In the genomic region with DNA sequence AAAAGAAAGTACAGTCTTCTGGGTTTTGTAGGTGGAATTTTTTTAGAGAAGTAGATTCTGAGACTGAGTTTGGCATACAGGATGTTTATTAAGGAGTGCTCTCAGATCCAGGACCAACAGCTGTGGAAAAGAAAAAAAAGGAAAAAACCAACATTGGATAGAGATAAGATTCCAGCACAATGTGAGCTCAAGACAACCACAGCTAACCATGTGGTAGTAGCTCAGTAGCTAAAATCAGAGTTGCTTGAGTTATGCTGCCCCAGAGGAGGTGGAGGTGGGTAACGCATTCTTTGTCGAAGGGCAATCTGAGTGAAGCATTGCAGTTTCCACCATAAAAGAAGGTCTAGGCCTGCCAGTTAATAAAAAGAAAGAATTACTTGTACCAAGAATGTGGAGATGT, we compare ENCODE assay signal across 15 cellular contexts.
A peak's percentile ranks its signal among the peaks of the same experiment; 100 is the strongest.
DNase-seq lines count a peak whose midpoint lies in the region; ATAC-seq and TF ChIP-seq lines count a peak whose summit lies in the region.
"Had no signal": no experiment of that assay in that cellular context is flagged by ENCODE, and none has a peak within 500 bp of the region (broad histone marks: within the 10 kb centered on the region; RNA-seq: fewer than 3 reads in every experiment).

No MANE protein-coding gene starts in this region.

- no peaks in the 10 kb centered on the region for H3K27me3 ChIP-seq in left ventricle myocardium inferior (ENCODE audit: low read depth)

- H3K4me1 ChIP-seq in left ventricle myocardium inferior: no peaks in the 10 kb centered on the region

- no peak overlapping the region for H3K4me3 Mint-ChIP-seq in chondrocyte (ENCODE audit: unreplicated experiment)
- H3K4me3 Mint-ChIP-seq: CD14-positive monocyte; CD8-positive, alpha-beta T cell had no signal

- H3K27ac ChIP-seq in left ventricle myocardium inferior (replicated peaks): peak overlapping the region; percentile 52
- H3K27ac ChIP-seq: 22Rv1, GM23248 had no signal

- H3K27me3 Mint-ChIP-seq in chondrocyte (ENCODE audit: low read depth): no peaks in the 10 kb centered on the region

- intact Hi-C loops in left ventricle myocardium inferior (cut with micrococcal nuclease): no loop called here

- H3K9me3 ChIP-seq in left ventricle myocardium inferior (replicated peaks): peaks cover 7% of the 10 kb centered on the region

- no peak for ATAC-seq in GM19452 (IDR thresholded peaks at IDR 0.05; ENCODE audit: unreplicated experiment)
- ATAC-seq: CD8-positive, alpha-beta T cell had no signal

- peaks cover 10% of the 10 kb centered on the region for H3K9me3 Mint-ChIP-seq in chondrocyte (ENCODE audit: low read depth)

- TF ChIP-seq CTCF in chondrocyte (IDR thresholded peaks at IDR 0.05) (no peak), left ventricle myocardium inferior (IDR thresholded peaks at IDR 0.05; ENCODE audit: borderline replicate concordance) (no peak)

- H3K27ac Mint-ChIP-seq in chondrocyte (ENCODE audit: unreplicated experiment): peak overlapping the region; percentile 6
- H3K27ac Mint-ChIP-seq: CD14-positive monocyte; CD8-positive, alpha-beta T cell had no signal

- peak; percentile 34 for DNase-seq in NCI-H82 (lab: John Stamatoyannopoulos, UW)
- DNase-seq in NCI-H82 treated with DMSO at 0.1 percent for 48 hours (lab: John Stamatoyannopoulos, UW; ENCODE audit: unreplicated experiment): no peak
- no peak for DNase-seq in chondrocyte (ENCODE audit: low spot score)
- no peak for DNase-seq in left ventricle myocardium inferior
- DNase-seq in non-pigmented ciliary epithelial cell (ENCODE audit: low read depth): peak; percentile 6
- no peak for DNase-seq in DMS 273 treated with DMSO at 0.1 percent for 48 hours (lab: John Stamatoyannopoulos, UW)
- no peak for DNase-seq in NCI-H1436 treated with DMSO at 0.1 percent for 48 hours (lab: John Stamatoyannopoulos, UW)
- DNase-seq: CD8-positive, alpha-beta T cell; COR-L47; DMS53; GM23248; H7 had no signal

- H3K4me1 Mint-ChIP-seq in chondrocyte (ENCODE audit: low read depth): no peaks in the 10 kb centered on the region
- H3K4me1 Mint-ChIP-seq: CD14-positive monocyte had no signal

- no peaks in the 10 kb centered on the region for H3K36me3 Mint-ChIP-seq in chondrocyte (ENCODE audit: low read depth)
- H3K36me3 Mint-ChIP-seq: CD14-positive monocyte; CD8-positive, alpha-beta T cell had no signal

- no peak overlapping the region for H3K4me3 ChIP-seq in left ventricle myocardium inferior
- H3K4me3 ChIP-seq: GM23248 had no signal

- H3K36me3 ChIP-seq in left ventricle myocardium inferior: no peaks in the 10 kb centered on the region

Comparison
In these comparisons a context has a peak if more than half of its experiments do, and no peak if none do; other contexts are left out.
1. DNase-seq: peak in NCI-H82 (single experiment) and non-pigmented ciliary epithelial cell (single experiment); none in NCI-H82 treated with DMSO at 0.1 percent for 48 hours (single experiment), chondrocyte (single experiment), left ventricle myocardium inferior (single experiment), DMS 273 treated with DMSO at 0.1 percent for 48 hours (single experiment) and NCI-H1436 treated with DMSO at 0.1 percent for 48 hours (single experiment).